In the genomic region with DNA sequence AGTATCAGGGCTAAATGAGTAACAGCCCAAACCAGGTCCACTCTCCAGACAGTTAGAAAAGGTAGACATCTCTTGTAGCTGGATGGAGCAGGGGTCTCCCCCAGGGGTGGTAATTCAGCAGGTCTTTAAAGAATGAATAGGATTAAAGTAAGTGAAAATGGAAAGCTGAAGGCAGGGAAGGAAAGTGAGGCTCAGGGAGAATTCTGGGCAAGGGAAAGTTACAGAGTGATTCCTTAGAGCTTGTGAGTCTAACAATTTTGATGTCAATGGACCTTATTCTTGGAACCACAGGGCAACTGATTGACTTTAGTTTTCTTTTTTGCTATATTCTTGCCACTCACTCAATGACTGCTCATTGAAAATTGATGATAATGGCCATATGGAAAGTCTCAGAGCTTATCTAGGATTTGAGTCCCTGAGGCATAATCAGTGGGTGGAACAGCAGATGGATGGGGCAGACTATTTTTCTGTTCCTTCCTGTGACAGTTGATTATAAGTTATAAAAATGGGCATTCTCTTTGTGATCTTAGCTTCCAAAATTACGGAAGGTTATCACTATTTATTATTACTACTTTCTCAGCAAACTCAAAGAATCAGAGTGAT, we compare ENCODE assay signal across 16 cellular contexts.
DNase-seq lines count a peak whose midpoint lies in the region; ATAC-seq and TF ChIP-seq lines count a peak whose summit lies in the region.
"Had no signal": no experiment of that assay in that cellular context is flagged by ENCODE, and none has a peak within 500 bp of the region (broad histone marks: within the 10 kb centered on the region; RNA-seq: fewer than 3 reads in every experiment).

No MANE protein-coding gene starts in this region.

- H3K27me3 ChIP-seq in cardiac muscle cell (no peaks in the 10 kb centered on the region), stomach smooth muscle (ENCODE audit: control insufficient read depth in 1 of 2, insufficient read depth in 2 of 2, low read length in 2 of 2) (no peaks in the 10 kb centered on the region)
- H3K27me3 ChIP-seq: ovary, testis had no signal

- TF ChIP-seq CTCF in cardiac muscle cell (IDR thresholded peaks at IDR 0.05; ENCODE audit: low read depth, low read length), result no peak

- H3K9ac ChIP-seq in stomach smooth muscle (ENCODE audit: low read length in 2 of 2), result no peak overlapping the region

- peak overlapping the region in 1 of 5 donors; percentile 26 for H3K4me3 Mint-ChIP-seq in immature natural killer cell
- H3K4me3 Mint-ChIP-seq: activated CD8-positive, alpha-beta T cell treated with anti-CD3 and anti-CD28 coated beads, Interleukin-2, amount 10 ng/mL, durations not matched to agents 7 days and 5 days had no signal

- peak overlapping the region; percentile 72 for H3K27ac ChIP-seq in cardiac muscle cell
- peak overlapping the region; percentile 62 for H3K27ac ChIP-seq in stomach smooth muscle (ENCODE audit: low read length)
- H3K27ac ChIP-seq: ovary, testis had no signal

- H3K9me3 ChIP-seq in cardiac muscle cell (ENCODE audit: low read depth), result no peaks in the 10 kb centered on the region
- no peaks in the 10 kb centered on the region for H3K9me3 ChIP-seq in stomach smooth muscle (ENCODE audit: control insufficient read depth in 2 of 2, low read length in 2 of 2)
- H3K9me3 ChIP-seq: ovary, testis had no signal

- H3K9me3 Mint-ChIP-seq in immature natural killer cell, result no peaks in the 10 kb centered on the region

- H3K36me3 ChIP-seq in cardiac muscle cell, result no peaks in the 10 kb centered on the region
- no peaks in the 10 kb centered on the region for H3K36me3 ChIP-seq in stomach smooth muscle (ENCODE audit: control insufficient read depth in 2 of 2, insufficient read depth in 2 of 2, low read length in 2 of 2)
- H3K36me3 ChIP-seq: ovary had no signal

- H3K4me1 ChIP-seq in cardiac muscle cell (ENCODE audit: low read depth) (peaks cover 33% of the 10 kb centered on the region), stomach smooth muscle (ENCODE audit: control insufficient read depth, insufficient read depth, low read length) (peaks cover 21% of the 10 kb centered on the region)

- no peak overlapping the region for H3K4me3 ChIP-seq in cardiac muscle cell
- no peak overlapping the region for H3K4me3 ChIP-seq in stomach smooth muscle (ENCODE audit: low read length in 2 of 2)
- H3K4me3 ChIP-seq: ovary, testis had no signal

- peaks cover 61 to 88% of the 10 kb centered on the region in 2 donors for H3K4me1 Mint-ChIP-seq in immature natural killer cell

- peak overlapping the region in 5 of 6 donors; percentile 20 to 76 (median 64) for H3K27ac Mint-ChIP-seq in immature natural killer cell

- no peak for ATAC-seq in HG03378 (IDR thresholded peaks at IDR 0.05; ENCODE audit: unreplicated experiment)
- no peak for ATAC-seq in HG02642 (IDR thresholded peaks at IDR 0.05; ENCODE audit: poor library complexity, unreplicated experiment)
- ATAC-seq: activated CD8-positive, alpha-beta T cell treated with anti-CD3 and anti-CD28 coated beads, Interleukin-2, amount 10 ng/mL, durations not matched to agents 7 days and 5 days; HepG2 had no signal

- H3K36me3 Mint-ChIP-seq in immature natural killer cell, result peaks cover 0 to 5% (median 3%) of the 10 kb centered on the region in 3 donors

- intact Hi-C loops in cardiac septum (cut with DNase I), result no loop called here

- DNase-seq in cardiac muscle cell (ENCODE audit: low read depth in 1 of 2, low spot score in 1 of 2) (no peak), cardiac septum (ENCODE audit: low spot score) (no peak), OCI-M1 (lab: John Stamatoyannopoulos, UW) (peak; percentile 25), immature natural killer cell (no peak), COR-L47 (lab: John Stamatoyannopoulos, UW) (no peak)
- DNase-seq: activated CD8-positive, alpha-beta T cell treated with anti-CD3 and anti-CD28 coated beads, Interleukin-2, amount 10 ng/mL, durations not matched to agents 7 days and 5 days; activated effector memory CD4-positive, alpha-beta T cell treated with anti-CD3 and anti-CD28 coated beads, Interleukin-2, amount 50 U/mL, for 16 hours; DMS79; NCI-H1092 treated with DMSO at 0.1 percent for 48 hours; NCI-H446; ovary; testis had no signal

- H3K27me3 Mint-ChIP-seq in immature natural killer cell (ENCODE audit: low read depth in 3 of 3), result peaks cover 0 to 2% (median 0%) of the 10 kb centered on the region in 3 donors
